12 cellular contexts compared by ENCODE assay signal in genomic region chr18:27954226-27954625, GRCh38.
DNase-seq lines count a peak whose midpoint lies in the region; ATAC-seq and TF ChIP-seq lines count a peak whose summit lies in the region.
"Had no signal": no experiment of that assay in that cellular context is flagged by ENCODE, and none has a peak within 500 bp of the region (broad histone marks: within the 10 kb centered on the region; RNA-seq: fewer than 3 reads in every experiment).

No MANE protein-coding gene starts in this region.

- no peak overlapping the region for H3K27ac Mint-ChIP-seq in activated CD8-positive, alpha-beta T cell treated with anti-CD3 and anti-CD28 coated beads, Interleukin-2, amount 10 ng/mL, durations not matched to agents 7 days and 5 days
- H3K27ac Mint-ChIP-seq: activated CD4-positive, alpha-beta T cell treated with anti-CD3 and anti-CD28 coated beads, Interleukin-2, amount 10 ng/mL, durations not matched to agents 7 days and 5 days had no signal

- POLR2A ChIA-PET in AG04450 (lab: Yijun Ruan, JAX): no interaction called here
- POLR2A ChIA-PET in activated CD8-positive, alpha-beta T cell treated with anti-CD3 and anti-CD28 coated beads, Interleukin-2, amount 10 ng/mL, durations not matched to agents 7 days and 5 days (lab: Charles Lee): no interaction called here

- H3K9me3 ChIP-seq in AG04450 (ENCODE audit: control insufficient read depth, insufficient read depth, low read length): no peaks in the 10 kb centered on the region
- H3K9me3 ChIP-seq: Caco-2, upper lobe of right lung had no signal

- H3K27me3 Mint-ChIP-seq in activated CD8-positive, alpha-beta T cell treated with anti-CD3 and anti-CD28 coated beads, Interleukin-2, amount 10 ng/mL, durations not matched to agents 7 days and 5 days (ENCODE audit: low read depth): no peaks in the 10 kb centered on the region
- H3K27me3 Mint-ChIP-seq: activated CD4-positive, alpha-beta T cell treated with anti-CD3 and anti-CD28 coated beads, Interleukin-2, amount 10 ng/mL, durations not matched to agents 7 days and 5 days; central memory CD8-positive, alpha-beta T cell had no signal

- ATAC-seq in left lobe of liver: no peak
- no peak for ATAC-seq in activated CD8-positive, alpha-beta T cell treated with anti-CD3 and anti-CD28 coated beads, Interleukin-2, amount 10 ng/mL, durations not matched to agents 7 days and 5 days
- ATAC-seq: upper lobe of right lung had no signal

- no peaks in the 10 kb centered on the region for H3K9me3 Mint-ChIP-seq in activated CD8-positive, alpha-beta T cell treated with anti-CD3 and anti-CD28 coated beads, Interleukin-2, amount 10 ng/mL, durations not matched to agents 7 days and 5 days (ENCODE audit: insufficient read depth)
- H3K9me3 Mint-ChIP-seq: activated CD4-positive, alpha-beta T cell treated with anti-CD3 and anti-CD28 coated beads, Interleukin-2, amount 10 ng/mL, durations not matched to agents 7 days and 5 days; central memory CD8-positive, alpha-beta T cell had no signal

- CTCF ChIA-PET in AG04450 (lab: Charles Lee): no interaction called here
- CTCF ChIA-PET in activated CD8-positive, alpha-beta T cell treated with anti-CD3 and anti-CD28 coated beads, Interleukin-2, amount 10 ng/mL, durations not matched to agents 7 days and 5 days (lab: Charles Lee): no interaction called here

- no peaks in the 10 kb centered on the region for H3K36me3 Mint-ChIP-seq in activated CD8-positive, alpha-beta T cell treated with anti-CD3 and anti-CD28 coated beads, Interleukin-2, amount 10 ng/mL, durations not matched to agents 7 days and 5 days (ENCODE audit: low read depth)

- H3K4me1 Mint-ChIP-seq in activated CD8-positive, alpha-beta T cell treated with anti-CD3 and anti-CD28 coated beads, Interleukin-2, amount 10 ng/mL, durations not matched to agents 7 days and 5 days (ENCODE audit: low read depth): no peaks in the 10 kb centered on the region
- H3K4me1 Mint-ChIP-seq: activated CD4-positive, alpha-beta T cell treated with anti-CD3 and anti-CD28 coated beads, Interleukin-2, amount 10 ng/mL, durations not matched to agents 7 days and 5 days; central memory CD8-positive, alpha-beta T cell had no signal

- no peaks in the 10 kb centered on the region for H3K27me3 ChIP-seq in AG04450 (ENCODE audit: control insufficient read depth, insufficient read depth, low read length)
- H3K27me3 ChIP-seq: upper lobe of right lung had no signal

- no peak overlapping the region for H3K27ac ChIP-seq in AG04450 (ENCODE audit: low read depth, low read length)
- H3K27ac ChIP-seq in caudate nucleus (ENCODE audit: low read depth, low read length): no peak overlapping the region
- H3K27ac ChIP-seq: upper lobe of right lung had no signal

- H3K4me3 Mint-ChIP-seq in activated CD8-positive, alpha-beta T cell treated with anti-CD3 and anti-CD28 coated beads, Interleukin-2, amount 10 ng/mL, durations not matched to agents 7 days and 5 days: no peak overlapping the region
- H3K4me3 Mint-ChIP-seq: activated CD4-positive, alpha-beta T cell treated with anti-CD3 and anti-CD28 coated beads, Interleukin-2, amount 10 ng/mL, durations not matched to agents 7 days and 5 days; central memory CD8-positive, alpha-beta T cell had no signal

- no peak for TF ChIP-seq CTCF in AG04450 (IDR thresholded peaks at IDR 0.05; ENCODE audit: low read depth, low read length)

- peak; percentile 41 for DNase-seq in AG04450 (ENCODE audit: low read depth, low spot score)
- DNase-seq in HT1080 (ENCODE audit: low read depth): peak; percentile 52
- DNase-seq in astrocyte of the hippocampus (ENCODE audit: low read depth, low spot score): peak; percentile 34
- DNase-seq in iris pigment epithelial cell (ENCODE audit: low read depth): peak; percentile 96
- DNase-seq in HuH-7.5 (ENCODE audit: low spot score): no peak
- no peak for DNase-seq in caudate nucleus (lab: John Stamatoyannopoulos, UW)
- DNase-seq in left lobe of liver (ENCODE audit: low spot score): no peak
- no peak for DNase-seq in activated CD8-positive, alpha-beta T cell treated with anti-CD3 and anti-CD28 coated beads, Interleukin-2, amount 10 ng/mL, durations not matched to agents 7 days and 5 days
- DNase-seq: activated CD4-positive, alpha-beta T cell treated with anti-CD3 and anti-CD28 coated beads, Interleukin-2, amount 10 ng/mL, durations not matched to agents 7 days and 5 days; Caco-2; upper lobe of right lung had no signal

- H3K4me3 ChIP-seq in AG04450 (ENCODE audit: low read depth, low read length): no peak overlapping the region
- H3K4me3 ChIP-seq: upper lobe of right lung had no signal

Comparison
In these comparisons a context has a peak if more than half of its experiments do, and no peak if none do; other contexts are left out.
1. DNase-seq: peak in AG04450 (single experiment), HT1080 (single experiment), astrocyte of the hippocampus (single experiment) and iris pigment epithelial cell (single experiment); none in HuH-7.5 (single experiment), caudate nucleus (0 of 61), left lobe of liver (single experiment) and activated CD8-positive, alpha-beta T cell treated with anti-CD3 and anti-CD28 coated beads, Interleukin-2, amount 10 ng/mL, durations not matched to agents 7 days and 5 days (single experiment).